ENCODE assay signal across 25 cellular contexts in the genomic region with DNA sequence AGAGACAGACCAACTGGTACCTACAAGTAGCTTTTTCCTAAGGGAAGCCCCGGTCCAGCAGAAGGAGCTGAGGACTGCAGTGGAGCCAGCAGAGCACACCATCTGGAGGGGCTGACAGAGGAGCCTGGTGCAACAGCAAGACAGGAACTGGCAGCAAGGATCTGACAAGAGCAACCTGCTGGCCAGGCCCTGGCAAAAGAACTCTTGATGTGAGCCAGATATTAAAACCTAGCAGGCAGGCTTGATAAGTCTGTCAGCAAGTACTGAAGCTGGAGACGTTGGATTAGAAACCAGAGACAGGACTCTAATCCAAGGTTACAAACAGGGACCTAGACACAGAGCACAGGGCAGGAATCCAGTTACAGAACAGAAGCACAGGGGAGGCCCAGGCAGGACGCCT.
DNase-seq lines count a peak whose midpoint lies in the region; ATAC-seq and TF ChIP-seq lines count a peak whose summit lies in the region.
"Had no signal": no experiment of that assay in that cellular context is flagged by ENCODE, and none has a peak within 500 bp of the region (broad histone marks: within the 10 kb centered on the region; RNA-seq: fewer than 3 reads in every experiment).

No MANE protein-coding gene starts in this region.

- no peak for TF ChIP-seq POLR2A in thyroid gland (IDR thresholded peaks at IDR 0.05)

- H3K4me1 ChIP-seq in thyroid gland, result peaks cover 25 to 31% of the 10 kb centered on the region in 2 donors
- H3K4me1 ChIP-seq in CD4-positive, alpha-beta memory T cell (ENCODE audit: insufficient read depth, low read length), result no peaks in the 10 kb centered on the region
- H3K4me1 ChIP-seq: BLaER1, esophagus squamous epithelium had no signal

- intact Hi-C loops in Right ventricle myocardium inferior (cut with DNase I) (loop anchor here (5.0 to 10.0 kb wide), 2 partner anchors 92 to 106 kb away; no protein-coding TSS in a partner anchor), cardiac septum (cut with DNase I) (loop anchor here (5.0 kb wide), 2 partner anchors 46 to 106 kb away; no protein-coding TSS in a partner anchor), left ventricle myocardium superior (cut with micrococcal nuclease) (no loop called here), thyroid gland (cut with DNase I) (no loop called here)
- intact Hi-C loops in CD4-positive, alpha-beta memory T cell (cut with micrococcal nuclease), result no loop called here

- H3K9me3 ChIP-seq in thyroid gland, result no peaks in the 10 kb centered on the region
- no peaks in the 10 kb centered on the region for H3K9me3 ChIP-seq in CD4-positive, alpha-beta memory T cell (ENCODE audit: control insufficient read depth in 1 of 2, low read length in 2 of 2)
- H3K9me3 ChIP-seq: BLaER1, esophagus squamous epithelium had no signal

- WGBS in thyroid gland, 2 donors, result 30 to 41% methylated on average over 3 of the region's 3 CpGs

- no peak overlapping the region for H3K4me3 ChIP-seq in thyroid gland (replicated peaks in 1 of 3)
- H3K4me3 ChIP-seq in CD4-positive, alpha-beta memory T cell (ENCODE audit: low read length in 2 of 2), result no peak overlapping the region
- H3K4me3 ChIP-seq: BLaER1, esophagus squamous epithelium, GM23338 had no signal

- H3K36me3 ChIP-seq in thyroid gland, result no peaks in the 10 kb centered on the region
- H3K36me3 ChIP-seq in CD4-positive, alpha-beta memory T cell (ENCODE audit: insufficient read depth, low read length), result no peaks in the 10 kb centered on the region
- H3K36me3 ChIP-seq: BLaER1, esophagus squamous epithelium had no signal

- no peaks in the 10 kb centered on the region for H3K9me3 Mint-ChIP-seq in osteocyte (ENCODE audit: unreplicated experiment)
- H3K9me3 Mint-ChIP-seq in CD4-positive, alpha-beta memory T cell, result peaks cover 0 to 4% (median 0%) of the 10 kb centered on the region in 8 donors
- H3K9me3 Mint-ChIP-seq: activated naive CD4-positive, alpha-beta T cell treated with anti-CD3 and anti-CD28 coated beads, Interleukin-2, amount 10 ng/mL, durations not matched to agents 7 days and 5 days; activated T-cell treated with anti-CD3 and anti-CD28 coated beads, Interleukin-2, amount 50 U/mL, for 72 hours; effector memory CD8-positive, alpha-beta T cell; GM23338; T-cell had no signal

- H3K27me3 Mint-ChIP-seq in osteocyte (ENCODE audit: unreplicated experiment), result no peaks in the 10 kb centered on the region
- H3K27me3 Mint-ChIP-seq in CD4-positive, alpha-beta memory T cell, result peaks cover 3% of the 10 kb centered on the region in 2 donors

- no peaks in the 10 kb centered on the region for H3K36me3 Mint-ChIP-seq in osteocyte (ENCODE audit: unreplicated experiment)
- no peaks in the 10 kb centered on the region for H3K36me3 Mint-ChIP-seq in CD4-positive, alpha-beta memory T cell
- H3K36me3 Mint-ChIP-seq: activated naive CD4-positive, alpha-beta T cell treated with anti-CD3 and anti-CD28 coated beads, Interleukin-2, amount 10 ng/mL, durations not matched to agents 7 days and 5 days; naive B cell; T-cell had no signal

- DNase-seq in Right ventricle myocardium inferior (ENCODE audit: missing footprints), result no peak
- DNase-seq in cardiac septum (ENCODE audit: low spot score), result no peak
- peak; percentile 84 for DNase-seq in cerebellum (ENCODE audit: low spot score)
- peak; percentile 62 for DNase-seq in left ventricle myocardium superior
- DNase-seq in thyroid gland, result peak; percentile 69 to 78
- no peak for DNase-seq in osteocyte (ENCODE audit: extremely low spot score, unreplicated experiment)
- DNase-seq in CD4-positive, alpha-beta memory T cell, result no peak
- DNase-seq: activated CD4-positive, alpha-beta T cell treated with anti-CD3 and anti-CD28 coated beads for 36 hours; activated naive CD4-positive, alpha-beta T cell treated with anti-CD3 and anti-CD28 coated beads, Interleukin-2, amount 10 ng/mL, durations not matched to agents 7 days and 5 days; activated T-cell treated with anti-CD3 and anti-CD28 coated beads, Interleukin-2, amount 50 U/mL, for 72 hours; effector memory CD8-positive, alpha-beta T cell; EL; esophagus squamous epithelium; mesendoderm; naive B cell; NCI-H1417 treated with DMSO at 0.1 percent for 48 hours; NCI-H69; OCI-M1; SIG-M5; T-cell had no signal

- no peak for TF ChIP-seq CTCF in thyroid gland (IDR thresholded peaks at IDR 0.05)
- no peak for TF ChIP-seq CTCF in osteocyte (IDR thresholded peaks at IDR 0.05)

- no peak overlapping the region for H3K27ac Mint-ChIP-seq in osteocyte (ENCODE audit: unreplicated experiment)
- no peak overlapping the region for H3K27ac Mint-ChIP-seq in CD4-positive, alpha-beta memory T cell
- H3K27ac Mint-ChIP-seq: activated CD4-positive, alpha-beta T cell treated with anti-CD3 and anti-CD28 coated beads for 36 hours; activated naive CD4-positive, alpha-beta T cell treated with anti-CD3 and anti-CD28 coated beads, Interleukin-2, amount 10 ng/mL, durations not matched to agents 7 days and 5 days; activated T-cell treated with anti-CD3 and anti-CD28 coated beads, Interleukin-2, amount 50 U/mL, for 72 hours; effector memory CD8-positive, alpha-beta T cell; GM23338; naive B cell; T-cell had no signal

- POLR2A ChIA-PET in CD4-positive, alpha-beta memory T cell (lab: Charles Lee; ENCODE audit: partially characterized antibody), result no interaction called here

- H3K27me3 ChIP-seq in thyroid gland, result no peaks in the 10 kb centered on the region
- H3K27me3 ChIP-seq in CD4-positive, alpha-beta memory T cell (ENCODE audit: insufficient read depth, low read length), result peaks cover 5% of the 10 kb centered on the region
- H3K27me3 ChIP-seq: BLaER1 had no signal

- ATAC-seq in Right ventricle myocardium inferior, result peak; percentile 85
- peak; percentile 92 for ATAC-seq in left ventricle myocardium superior
- no peak for ATAC-seq in GM21526 (IDR thresholded peaks at IDR 0.05; ENCODE audit: low FRiP score, unreplicated experiment)
- ATAC-seq: activated CD4-positive, alpha-beta T cell treated with anti-CD3 and anti-CD28 coated beads for 36 hours; activated T-cell treated with anti-CD3 and anti-CD28 coated beads, Interleukin-2, amount 50 U/mL, for 72 hours; effector memory CD8-positive, alpha-beta T cell; GM23338; sciatic nerve; T-cell had no signal

- H3K27ac ChIP-seq in thyroid gland, result peak overlapping the region; percentile 77 to 84 (median 81)
- no peak overlapping the region for H3K27ac ChIP-seq in CD4-positive, alpha-beta memory T cell (ENCODE audit: low read depth, low read length)
- H3K27ac ChIP-seq: BLaER1, esophagus squamous epithelium, HL-60 had no signal

- H3K4me3 Mint-ChIP-seq in osteocyte (ENCODE audit: unreplicated experiment), result no peak overlapping the region
- H3K4me3 Mint-ChIP-seq in CD4-positive, alpha-beta memory T cell, result no peak overlapping the region
- H3K4me3 Mint-ChIP-seq: activated CD4-positive, alpha-beta T cell treated with anti-CD3 and anti-CD28 coated beads for 36 hours; activated naive CD4-positive, alpha-beta T cell treated with anti-CD3 and anti-CD28 coated beads, Interleukin-2, amount 10 ng/mL, durations not matched to agents 7 days and 5 days; activated T-cell treated with anti-CD3 and anti-CD28 coated beads, Interleukin-2, amount 50 U/mL, for 72 hours; effector memory CD8-positive, alpha-beta T cell; GM23338; T-cell had no signal

- no peaks in the 10 kb centered on the region for H3K4me1 Mint-ChIP-seq in osteocyte (ENCODE audit: unreplicated experiment)
- H3K4me1 Mint-ChIP-seq in CD4-positive, alpha-beta memory T cell, result no peaks in the 10 kb centered on the region
- H3K4me1 Mint-ChIP-seq: activated CD4-positive, alpha-beta T cell treated with anti-CD3 and anti-CD28 coated beads for 36 hours; activated naive CD4-positive, alpha-beta T cell treated with anti-CD3 and anti-CD28 coated beads, Interleukin-2, amount 10 ng/mL, durations not matched to agents 7 days and 5 days; GM23338; naive B cell; T-cell had no signal

- CTCF ChIA-PET in CD4-positive, alpha-beta memory T cell (lab: Charles Lee; ENCODE audit: partially characterized antibody), result no interaction called here

Comparison
In these comparisons a context has a peak if more than half of its experiments do, and no peak if none do; other contexts are left out.
1. DNase-seq: peak in cerebellum (single experiment), left ventricle myocardium superior (single experiment) and thyroid gland (2 of 2); none in Right ventricle myocardium inferior (single experiment), cardiac septum (single experiment), osteocyte (single experiment) and CD4-positive, alpha-beta memory T cell (0 of 5).
2. intact Hi-C loops: an anchor here in Right ventricle myocardium inferior (5.0 to 10.0 kb wide) and cardiac septum (5.0 kb wide); none called in left ventricle myocardium superior, thyroid gland and CD4-positive, alpha-beta memory T cell.